Comparison of ENCODE assay signal across 25 cellular contexts in genomic region chr22:36233796-36234195, GRCh38. TPM values are rescaled to one million over a fixed set of nuclear protein-coding genes. Genes with fewer than 3 reads are reported as not detected.
DNase-seq lines count a peak whose midpoint lies in the region; ATAC-seq and TF ChIP-seq lines count a peak whose summit lies in the region.
"Had no signal": no experiment of that assay in that cellular context is flagged by ENCODE, and none has a peak within 500 bp of the region (broad histone marks: within the 10 kb centered on the region; RNA-seq: fewer than 3 reads in every experiment).

No MANE protein-coding gene starts in this region.

- no CpG with 5 or more reads among the region's 7 CpGs for WGBS in mesendoderm (ENCODE audit: extremely low coverage, insufficient coverage, low lambda C conversion rate)

- POLR2A ChIA-PET in activated CD8-positive, alpha-beta T cell treated with anti-CD3 and anti-CD28 coated beads, Interleukin-2, amount 10 ng/mL, durations not matched to agents 7 days and 5 days (lab: Charles Lee), result no interaction called here

- H3K4me1 ChIP-seq in uterus, result peaks cover 4 to 15% of the 10 kb centered on the region in 2 donors
- peaks cover 3% of the 10 kb centered on the region for H3K4me1 ChIP-seq in mesendoderm (ENCODE audit: control insufficient read depth, low read depth, low read length)

- no peak overlapping the region for H4K8ac ChIP-seq in mesendoderm (ENCODE audit: low read depth, low read length)

- H3K23ac ChIP-seq in mesendoderm (ENCODE audit: low read length), result no peak overlapping the region

- no peak overlapping the region for H3K4me3 Mint-ChIP-seq in activated T-cell treated with anti-CD3 and anti-CD28 coated beads, Interleukin-2, amount 50 U/mL, for 72 hours
- H3K4me3 Mint-ChIP-seq in activated CD8-positive, alpha-beta T cell treated with anti-CD3 and anti-CD28 coated beads, Interleukin-2, amount 10 ng/mL, durations not matched to agents 7 days and 5 days, result no peak overlapping the region
- H3K4me3 Mint-ChIP-seq in memory B cell, result no peak overlapping the region
- H3K4me3 Mint-ChIP-seq: activated naive CD4-positive, alpha-beta T cell treated with anti-CD3 and anti-CD28 coated beads, Interleukin-2, amount 50 U/mL, for 24 hours; dendritic cell treated with granulocyte-macrophage colony-stimulating factor and Interleukin-4, amounts not matched to agents 40 ng/mL and 50 ng/mL, for 4 days; GM23338; stimulated activated naive CD8-positive, alpha-beta T cell treated with anti-CD3 and anti-CD28 coated beads, Interleukin-15, Interleukin-2, amounts not matched to agents 100 ng/mL and 50 ng/mL, for 24 hours; T-cell had no signal

- no peak for ATAC-seq in activated T-cell treated with anti-CD3 and anti-CD28 coated beads, Interleukin-2, amount 50 U/mL, for 72 hours (replicated peaks in 1 of 2)
- no peak for ATAC-seq in activated CD8-positive, alpha-beta T cell treated with anti-CD3 and anti-CD28 coated beads, Interleukin-2, amount 10 ng/mL, durations not matched to agents 7 days and 5 days
- no peak for ATAC-seq in memory B cell (ENCODE audit: low read depth)
- ATAC-seq: gastrocnemius medialis, GM23338, left cardiac atrium, T-cell had no signal

- H2BK5ac ChIP-seq in mesendoderm (ENCODE audit: low read length), result no peak overlapping the region

- no peak for DNase-seq in activated T-cell treated with anti-CD3 and anti-CD28 coated beads, Interleukin-2, amount 50 U/mL, for 72 hours
- no peak for DNase-seq in activated T-cell treated with anti-CD3 and anti-CD28 coated beads for 4 hours
- no peak for DNase-seq in activated CD8-positive, alpha-beta T cell treated with anti-CD3 and anti-CD28 coated beads, Interleukin-2, amount 10 ng/mL, durations not matched to agents 7 days and 5 days
- DNase-seq in memory B cell (ENCODE audit: low spot score in 2 of 2), result no peak
- no peak for DNase-seq in uterus
- no peak for DNase-seq in mesendoderm
- no peak for DNase-seq in NCI-H2196 (lab: John Stamatoyannopoulos, UW; ENCODE audit: unreplicated experiment)
- DNase-seq in NCI-H526 (lab: John Stamatoyannopoulos, UW), result no peak
- DNase-seq: activated T-cell treated with anti-CD3 and anti-CD28 coated beads, Interleukin-2, amount 50 U/mL, for 48 hours; central memory CD4-positive, alpha-beta T cell; gastrocnemius medialis; left cardiac atrium; NCI-H1092 treated with DMSO at 0.1 percent for 48 hours; NCI-H1930; NCI-H526 treated with DMSO at 0.1 percent for 48 hours; occipital lobe; stimulated activated CD4-positive, alpha-beta T cell treated with anti-CD3 and anti-CD28 coated beads, Interleukin-15, amount 100 ng/mL, for 24 hours; T-cell had no signal

- no peak overlapping the region for H3K18ac ChIP-seq in mesendoderm (ENCODE audit: low read length)

- H3K79me1 ChIP-seq in mesendoderm (ENCODE audit: low read length), result no peaks in the 10 kb centered on the region

- no peaks in the 10 kb centered on the region for H3K27me3 ChIP-seq in uterus
- H3K27me3 ChIP-seq in mesendoderm (ENCODE audit: insufficient read depth, low read length, poor library complexity), result no peaks in the 10 kb centered on the region
- H3K27me3 ChIP-seq: gastrocnemius medialis, SJSA1 had no signal

- H3K9me3 ChIP-seq in uterus, result no peaks in the 10 kb centered on the region
- H3K9me3 ChIP-seq: gastrocnemius medialis, SJSA1, thoracic aorta had no signal

- H3K36me3 ChIP-seq in uterus (no peaks in the 10 kb centered on the region), mesendoderm (ENCODE audit: control insufficient read depth, insufficient read depth, low read length) (no peaks in the 10 kb centered on the region)

- no peak for TF ChIP-seq POLR2A in uterus (IDR thresholded peaks at IDR 0.05)

- CTCF ChIA-PET in activated CD8-positive, alpha-beta T cell treated with anti-CD3 and anti-CD28 coated beads, Interleukin-2, amount 10 ng/mL, durations not matched to agents 7 days and 5 days (lab: Charles Lee), result no interaction called here

- H3K9ac ChIP-seq in mesendoderm (ENCODE audit: low read length), result no peak overlapping the region

- no peaks in the 10 kb centered on the region for H3K79me2 ChIP-seq in mesendoderm (ENCODE audit: control insufficient read depth, insufficient read depth, low read length)

- no peak overlapping the region for H3K4me3 ChIP-seq in uterus
- H3K4me3 ChIP-seq in mesendoderm (ENCODE audit: low read length), result no peak overlapping the region
- H3K4me3 ChIP-seq: gastrocnemius medialis, GM23338, SJSA1, thoracic aorta had no signal

- peak overlapping the region; percentile 50 to 68 for H3K27ac ChIP-seq in uterus
- no peak overlapping the region for H3K27ac ChIP-seq in mesendoderm (ENCODE audit: low read depth, low read length)
- H3K27ac ChIP-seq: gastrocnemius medialis, SJSA1, thoracic aorta had no signal

- peaks cover 24 to 36% of the 10 kb centered on the region in 2 donors for H3K36me3 Mint-ChIP-seq in activated T-cell treated with anti-CD3 and anti-CD28 coated beads, Interleukin-2, amount 50 U/mL, for 72 hours (ENCODE audit: insufficient read depth in 2 of 2)
- H3K36me3 Mint-ChIP-seq in activated CD8-positive, alpha-beta T cell treated with anti-CD3 and anti-CD28 coated beads, Interleukin-2, amount 10 ng/mL, durations not matched to agents 7 days and 5 days (ENCODE audit: low read depth), result peaks cover 87% of the 10 kb centered on the region
- H3K36me3 Mint-ChIP-seq in memory B cell, result peaks cover 32% of the 10 kb centered on the region

- H3K4me1 Mint-ChIP-seq in activated T-cell treated with anti-CD3 and anti-CD28 coated beads, Interleukin-2, amount 50 U/mL, for 72 hours (ENCODE audit: low read depth), result peaks cover 52% of the 10 kb centered on the region
- peaks cover 59% of the 10 kb centered on the region for H3K4me1 Mint-ChIP-seq in activated CD8-positive, alpha-beta T cell treated with anti-CD3 and anti-CD28 coated beads, Interleukin-2, amount 10 ng/mL, durations not matched to agents 7 days and 5 days (ENCODE audit: low read depth)
- peaks cover 44% of the 10 kb centered on the region for H3K4me1 Mint-ChIP-seq in memory B cell

- no peak overlapping the region for H3K56ac ChIP-seq in mesendoderm (ENCODE audit: low read length)

- intact Hi-C loops in uterus (cut with DNase I; ENCODE audit: low total_unique reads), result no loop called here

- H4K5ac ChIP-seq in mesendoderm (ENCODE audit: low read length), result no peak overlapping the region

- H2BK120ac ChIP-seq in mesendoderm (ENCODE audit: low read depth, low read length), result no peak overlapping the region

- no peak overlapping the region for H3K4ac ChIP-seq in mesendoderm (ENCODE audit: low read depth, low read length)

- H3K4me2 ChIP-seq in mesendoderm (ENCODE audit: low read length), result no peak overlapping the region
- H3K4me2 ChIP-seq: GM23338 had no signal

- H3K27ac Mint-ChIP-seq in activated T-cell treated with anti-CD3 and anti-CD28 coated beads, Interleukin-2, amount 50 U/mL, for 72 hours, result peak overlapping the region; percentile 62
- H3K27ac Mint-ChIP-seq in activated CD8-positive, alpha-beta T cell treated with anti-CD3 and anti-CD28 coated beads, Interleukin-2, amount 10 ng/mL, durations not matched to agents 7 days and 5 days, result peak overlapping the region; percentile 17
- peak overlapping the region; percentile 70 for H3K27ac Mint-ChIP-seq in memory B cell
- H3K27ac Mint-ChIP-seq: dendritic cell treated with granulocyte-macrophage colony-stimulating factor and Interleukin-4, amounts not matched to agents 40 ng/mL and 50 ng/mL, for 4 days; GM23338; stimulated activated naive CD8-positive, alpha-beta T cell treated with anti-CD3 and anti-CD28 coated beads, Interleukin-15, Interleukin-2, amounts not matched to agents 100 ng/mL and 50 ng/mL, for 24 hours had no signal

- peaks cover 0 to 3% of the 10 kb centered on the region in 2 donors for H3K9me3 Mint-ChIP-seq in activated T-cell treated with anti-CD3 and anti-CD28 coated beads, Interleukin-2, amount 50 U/mL, for 72 hours
- peaks cover 10% of the 10 kb centered on the region for H3K9me3 Mint-ChIP-seq in activated CD8-positive, alpha-beta T cell treated with anti-CD3 and anti-CD28 coated beads, Interleukin-2, amount 10 ng/mL, durations not matched to agents 7 days and 5 days (ENCODE audit: insufficient read depth)
- peaks cover 4% of the 10 kb centered on the region for H3K9me3 Mint-ChIP-seq in memory B cell
- H3K9me3 Mint-ChIP-seq: activated naive CD4-positive, alpha-beta T cell treated with anti-CD3 and anti-CD28 coated beads, Interleukin-2, amount 50 U/mL, for 24 hours; dendritic cell treated with granulocyte-macrophage colony-stimulating factor and Interleukin-4, amounts not matched to agents 40 ng/mL and 50 ng/mL, for 4 days; stimulated activated naive CD8-positive, alpha-beta T cell treated with anti-CD3 and anti-CD28 coated beads, Interleukin-15, Interleukin-2, amounts not matched to agents 100 ng/mL and 50 ng/mL, for 24 hours; T-cell had no signal

- no peaks in the 10 kb centered on the region for H3K27me3 Mint-ChIP-seq in activated T-cell treated with anti-CD3 and anti-CD28 coated beads, Interleukin-2, amount 50 U/mL, for 72 hours (ENCODE audit: low read depth)
- no peaks in the 10 kb centered on the region for H3K27me3 Mint-ChIP-seq in activated CD8-positive, alpha-beta T cell treated with anti-CD3 and anti-CD28 coated beads, Interleukin-2, amount 10 ng/mL, durations not matched to agents 7 days and 5 days (ENCODE audit: low read depth)
- no peaks in the 10 kb centered on the region for H3K27me3 Mint-ChIP-seq in memory B cell
- H3K27me3 Mint-ChIP-seq: activated naive CD4-positive, alpha-beta T cell treated with anti-CD3 and anti-CD28 coated beads, Interleukin-2, amount 50 U/mL, for 24 hours; dendritic cell treated with granulocyte-macrophage colony-stimulating factor and Interleukin-4, amounts not matched to agents 40 ng/mL and 50 ng/mL, for 4 days; stimulated activated naive CD8-positive, alpha-beta T cell treated with anti-CD3 and anti-CD28 coated beads, Interleukin-15, Interleukin-2, amounts not matched to agents 100 ng/mL and 50 ng/mL, for 24 hours; T-cell had no signal

- no peak for TF ChIP-seq CTCF in uterus (IDR thresholded peaks at IDR 0.05)

- H2BK15ac ChIP-seq in mesendoderm (replicated peaks; ENCODE audit: low read depth), result no peak overlapping the region

- H2AK5ac ChIP-seq in mesendoderm (ENCODE audit: low read length), result no peak overlapping the region

RNA-seq across cellular contexts. Expression of gene APOL2, which starts 5.5 kb away (rescaled TPM):
- total RNA-seq in activated T-cell treated with anti-CD3 and anti-CD28 coated beads, Interleukin-2, amount 50 U/mL, for 72 hours, result 10 to 100 TPM; 64.5 to 69.5 TPM
- 10 to 100 TPM; 62.4 TPM for total RNA-seq in activated CD8-positive, alpha-beta T cell treated with anti-CD3 and anti-CD28 coated beads, Interleukin-2, amount 10 ng/mL, durations not matched to agents 7 days and 5 days
- total RNA-seq in uterus, result 10 to 100 TPM; 15.6 to 96.2 (median 60.3) TPM
- polyA plus RNA-seq in mesendoderm (2013, experiment 1 of 2), result 3.8 TPM
- polyA plus RNA-seq in mesendoderm (2013, experiment 2 of 2), result 4.1 TPM

RNA-seq across cellular contexts. Expression of gene APOL1, which starts 19.1 kb away (rescaled TPM):
- 10 to 100 TPM; 32.7 to 44.5 TPM for total RNA-seq in activated T-cell treated with anti-CD3 and anti-CD28 coated beads, Interleukin-2, amount 50 U/mL, for 72 hours
- 10 to 100 TPM; 37.4 to 38.2 TPM for total RNA-seq in activated CD8-positive, alpha-beta T cell treated with anti-CD3 and anti-CD28 coated beads, Interleukin-2, amount 10 ng/mL, durations not matched to agents 7 days and 5 days
- 10 to 100 TPM in 3 of 4 donors, 1 to 10 TPM in 1; 9.8 to 89.7 (median 19.9) TPM for total RNA-seq in uterus
- not detected for polyA plus RNA-seq in mesendoderm (2013, experiment 1 of 2)
- polyA plus RNA-seq in mesendoderm (2013, experiment 2 of 2), result not detected
- total RNA-seq: GM23338 had no signal

RNA-seq across cellular contexts. Expression of gene APOL4, which starts 32.2 kb away (rescaled TPM):
- total RNA-seq in activated T-cell treated with anti-CD3 and anti-CD28 coated beads, Interleukin-2, amount 50 U/mL, for 72 hours, result 1 to 10 TPM in 1 of 2 donors, under 1 TPM in 1; 0.99 to 2.7 TPM
- total RNA-seq in activated CD8-positive, alpha-beta T cell treated with anti-CD3 and anti-CD28 coated beads, Interleukin-2, amount 10 ng/mL, durations not matched to agents 7 days and 5 days, result 1 to 10 TPM; 6.9 to 8.5 TPM
- total RNA-seq in uterus, result 10 to 100 TPM in 2 of 4 donors, 1 to 10 TPM in 1, not detected in 1; 1.0 to 35.2 (median 16.9) TPM
- 0.01 TPM for polyA plus RNA-seq in mesendoderm (2013, experiment 1 of 2)
- polyA plus RNA-seq in mesendoderm (2013, experiment 2 of 2), result 0.01 TPM
- total RNA-seq: GM23338, RPMI7951 had no signal
- polyA plus RNA-seq: GM23338 had no signal

Comparison
In these comparisons a context has a peak if more than half of its experiments do, and no peak if none do; other contexts are left out.
1. H3K27ac Mint-ChIP-seq: peak in every context shown above with its lines; median percentile 70 in memory B cell; 62 in activated T-cell treated with anti-CD3 and anti-CD28 coated beads, Interleukin-2, amount 50 U/mL, for 72 hours; 17 in activated CD8-positive, alpha-beta T cell treated with anti-CD3 and anti-CD28 coated beads, Interleukin-2, amount 10 ng/mL, durations not matched to agents 7 days and 5 days.